In genomic region chr3:3927198-3927597, GRCh38 we compare ENCODE assay signal across 25 cellular contexts.
"Had no signal": no experiment of that assay in that cellular context is flagged by ENCODE, and none has a peak within 500 bp of the region (broad histone marks: within the 10 kb centered on the region; RNA-seq: fewer than 3 reads in every experiment).

No MANE protein-coding gene starts in this region.

- H3K27ac Mint-ChIP-seq: dendritic cell treated with granulocyte-macrophage colony-stimulating factor and Interleukin-4, amounts not matched to agents 40 ng/mL and 50 ng/mL, for 4 days; effector memory CD8-positive, alpha-beta T cell; endodermal cell had no signal

- ATAC-seq: effector memory CD8-positive, alpha-beta T cell; esophagus mucosa; foreskin keratinocyte; gastrocnemius medialis; gastroesophageal sphincter; heart left ventricle; heart right ventricle had no signal

- H3K36me3 ChIP-seq: colonic mucosa, esophagus muscularis mucosa, esophagus squamous epithelium, gastrocnemius medialis, gastroesophageal sphincter, heart left ventricle, heart right ventricle had no signal

- H3K4me3 ChIP-seq: colonic mucosa, coronary artery, dorsolateral prefrontal cortex, esophagus muscularis mucosa, esophagus squamous epithelium, gastrocnemius medialis, gastroesophageal sphincter, heart left ventricle, heart right ventricle had no signal

- H3K9me3 ChIP-seq: colonic mucosa, gastrocnemius medialis had no signal

- H3K27me3 ChIP-seq: colonic mucosa, dorsolateral prefrontal cortex, esophagus muscularis mucosa, esophagus squamous epithelium, foreskin keratinocyte, gastrocnemius medialis, gastroesophageal sphincter, heart left ventricle, heart right ventricle had no signal

- H3K4me1 Mint-ChIP-seq: endodermal cell had no signal

- DNase-seq: colonic mucosa; cortex of kidney; dermis blood vessel endothelial cell; dorsolateral prefrontal cortex; effector CD4-positive, alpha-beta T cell; effector CD8-positive, alpha-beta T cell; effector memory CD4-positive, alpha-beta T cell; effector memory CD8-positive, alpha-beta T cell; endodermal cell; erythroblast; esophagus squamous epithelium; foreskin fibroblast; foreskin keratinocyte; foreskin melanocyte; gastrocnemius medialis; glutamatergic neuron; head of caudate nucleus; heart left ventricle; heart right ventricle had no signal

- H3K27me3 Mint-ChIP-seq: dendritic cell treated with granulocyte-macrophage colony-stimulating factor and Interleukin-4, amounts not matched to agents 40 ng/mL and 50 ng/mL, for 4 days; effector memory CD8-positive, alpha-beta T cell had no signal

- H3K27ac ChIP-seq: colonic mucosa, coronary artery, dorsolateral prefrontal cortex, epithelial cell of prostate, esophagus muscularis mucosa, esophagus squamous epithelium, foreskin keratinocyte, gastrocnemius medialis, gastroesophageal sphincter, heart left ventricle, heart right ventricle had no signal

- H3K4me1 ChIP-seq: colonic mucosa, esophagus muscularis mucosa, esophagus squamous epithelium, foreskin keratinocyte, gastrocnemius medialis, gastroesophageal sphincter, heart left ventricle, heart right ventricle had no signal

- H3K4me3 Mint-ChIP-seq: dendritic cell treated with granulocyte-macrophage colony-stimulating factor and Interleukin-4, amounts not matched to agents 40 ng/mL and 50 ng/mL, for 4 days; effector memory CD8-positive, alpha-beta T cell; endodermal cell had no signal
